Comparison of ENCODE assay signal across 17 cellular contexts in the genomic region with DNA sequence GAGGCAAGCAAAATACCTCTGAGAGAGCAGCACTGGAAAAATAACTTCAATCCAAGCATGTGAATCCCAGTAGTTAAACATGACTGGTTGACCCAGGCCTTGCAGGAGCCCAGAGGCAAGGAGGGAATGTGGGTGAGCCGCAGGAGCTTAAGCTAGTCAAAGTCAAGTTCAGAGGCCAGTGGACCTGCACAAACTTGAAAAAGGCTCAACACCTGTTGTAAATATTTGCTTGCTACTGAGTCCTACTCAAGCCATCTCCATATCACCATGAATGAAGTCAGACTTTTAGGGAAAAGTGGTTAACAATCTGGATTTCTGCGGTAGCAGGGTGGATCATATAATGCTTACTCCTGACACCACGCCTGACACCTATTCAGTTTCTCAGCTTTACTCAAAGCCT.
"Had no signal": no experiment of that assay in that cellular context is flagged by ENCODE, and none has a peak within 500 bp of the region (broad histone marks: within the 10 kb centered on the region; RNA-seq: fewer than 3 reads in every experiment).

No MANE protein-coding gene starts in this region.

- H3K27me3 Mint-ChIP-seq: type B pancreatic cell had no signal

- H3K27ac ChIP-seq: dorsolateral prefrontal cortex, foreskin keratinocyte, suprapubic skin, thyroid gland had no signal

- H3K4me3 Mint-ChIP-seq: naive thymus-derived CD4-positive, alpha-beta T cell; nephron progenitor cell; type B pancreatic cell had no signal

- H3K27ac Mint-ChIP-seq: naive thymus-derived CD4-positive, alpha-beta T cell; nephron progenitor cell; type B pancreatic cell had no signal

- ATAC-seq: foreskin keratinocyte; left cardiac atrium; naive thymus-derived CD4-positive, alpha-beta T cell; right cardiac atrium had no signal

- H3K4me1 ChIP-seq: thyroid gland had no signal

- H3K27me3 ChIP-seq: foreskin keratinocyte, suprapubic skin, thyroid gland had no signal

- H3K4me3 ChIP-seq: dorsolateral prefrontal cortex, suprapubic skin, thyroid gland had no signal

- H3K36me3 ChIP-seq: suprapubic skin, thyroid gland had no signal

- H3K4me1 Mint-ChIP-seq: nephron progenitor cell had no signal

- H3K9me3 ChIP-seq: suprapubic skin, thyroid gland had no signal

- DNase-seq: cortex of kidney; dorsolateral prefrontal cortex; effector CD8-positive, alpha-beta T cell; foreskin keratinocyte; kidney; left cardiac atrium; mammary epithelial cell; naive thymus-derived CD4-positive, alpha-beta T cell; nephron progenitor cell; posterior cingulate gyrus; right cardiac atrium; small intestine; stimulated activated CD4-positive, alpha-beta T cell treated with anti-CD3 and anti-CD28 coated beads, Interleukin-12 subunit alpha, Interleukin-12 subunit beta, amount 100 ng/mL, for 4 hours; stimulated activated naive CD4-positive, alpha-beta T cell treated with Interleukin-2 at 50 U/mL for 16 hours; thyroid gland had no signal

- H3K36me3 Mint-ChIP-seq: naive thymus-derived CD4-positive, alpha-beta T cell; type B pancreatic cell had no signal

- H3K9me3 Mint-ChIP-seq: nephron progenitor cell, type B pancreatic cell had no signal
